9 cellular contexts compared by ENCODE assay signal in the genomic region with DNA sequence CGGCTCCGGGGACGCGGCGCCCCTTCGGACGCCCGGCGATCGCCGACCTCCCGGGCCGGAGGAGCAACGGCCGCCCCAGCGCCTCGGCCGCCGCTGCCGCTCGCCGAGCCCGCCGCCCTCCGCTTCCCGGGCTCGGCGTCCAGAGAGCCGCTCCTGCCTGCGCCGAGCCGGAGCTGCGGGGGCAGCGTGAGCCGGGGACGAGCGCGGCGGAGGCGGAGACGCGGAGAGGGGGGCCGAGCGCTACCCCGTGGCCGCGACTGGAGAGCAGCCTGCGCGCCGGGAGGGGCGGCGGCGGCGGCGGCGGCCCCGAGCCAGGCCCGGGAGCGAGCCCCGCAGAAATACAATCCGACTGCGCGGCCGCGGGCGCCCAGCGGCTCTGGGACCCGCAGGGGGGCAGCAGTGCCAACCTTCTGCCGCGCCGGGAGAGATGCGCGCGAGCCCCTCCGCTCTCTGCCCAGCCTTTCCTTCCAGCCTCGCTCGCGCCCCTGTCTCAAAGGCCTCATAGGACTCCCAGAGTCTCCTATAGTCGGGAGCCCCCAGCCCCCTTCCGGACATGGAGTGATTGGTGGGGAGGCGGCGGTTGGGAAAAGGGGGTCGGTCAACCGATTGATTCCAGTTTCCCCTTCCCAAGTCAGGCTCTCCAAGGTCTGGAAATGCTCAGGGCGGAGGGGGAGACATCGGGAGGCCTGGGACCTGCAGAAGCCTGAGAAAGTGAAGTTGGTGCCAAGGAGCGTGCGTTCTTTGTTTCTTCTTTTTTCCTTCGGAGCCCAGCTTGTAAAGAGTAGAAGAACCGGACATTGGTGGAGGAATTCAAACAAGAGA. TPM values are rescaled to one million over a fixed set of nuclear protein-coding genes. Genes with fewer than 3 reads are reported as not detected.
DNase-seq lines count a peak whose midpoint lies in the region; ATAC-seq and TF ChIP-seq lines count a peak whose summit lies in the region.
"Had no signal": no experiment of that assay in that cellular context is flagged by ENCODE, and none has a peak within 500 bp of the region (broad histone marks: within the 10 kb centered on the region; RNA-seq: fewer than 3 reads in every experiment).

No MANE protein-coding gene starts in this region.

- intact Hi-C loops in left lung (cut with DNase I): no loop called here

- H3K9me3 ChIP-seq in SJCRH30 (replicated peaks) (no peaks in the 10 kb centered on the region), left lung (no peaks in the 10 kb centered on the region)

- DNase-seq in NCI-H2029 (lab: John Stamatoyannopoulos, UW) (peak; percentile 59), NCI-H2029 treated with DMSO at 0.1 percent for 48 hours (lab: John Stamatoyannopoulos, UW) (no peak), SJCRH30 (peak; percentile 70 to 84), caudate nucleus (lab: John Stamatoyannopoulos, UW) (peak in 39 of 61 donors; percentile 16 to 73 (median 42)), left lung (no peak)
- DNase-seq in stimulated activated CD4-positive, alpha-beta T cell treated with anti-CD3 and anti-CD28 coated beads, Interleukin-4, amount 100 ng/mL, for 24 hours: peak; percentile 15

- ATAC-seq in left lung (peak; percentile 68), HG02642 (IDR thresholded peaks at IDR 0.05; ENCODE audit: poor library complexity, unreplicated experiment) (no peak), GM18511 (IDR thresholded peaks at IDR 0.05; ENCODE audit: unreplicated experiment) (no peak)

- H3K4me3 ChIP-seq in SJCRH30 (peak overlapping the region; percentile 86), left lung (peak overlapping the region; percentile 5 to 46)
- H3K4me3 ChIP-seq: SK-N-MC had no signal

- no peak for TF ChIP-seq CTCF in left lung (IDR thresholded peaks at IDR 0.05)

- H3K36me3 ChIP-seq in SJCRH30 (no peaks in the 10 kb centered on the region), left lung (no peaks in the 10 kb centered on the region)

- H3K4me1 ChIP-seq in SJCRH30: peaks cover 9% of the 10 kb centered on the region; the same call in 1 of the 2 replicates
- H3K4me1 ChIP-seq in left lung: peaks cover 0 to 32% of the 10 kb centered on the region in 2 donors

- H3K27me3 ChIP-seq in SJCRH30 (no peaks in the 10 kb centered on the region), left lung (peaks cover 44 to 92% of the 10 kb centered on the region in 2 donors)

- H3K27ac ChIP-seq in SJCRH30 (no peak overlapping the region), caudate nucleus (ENCODE audit: low read depth, low read length) (no peak overlapping the region), left lung (no peak overlapping the region)
- H3K27ac ChIP-seq: SK-N-MC had no signal

RNA-seq across cellular contexts. Expression of gene SDK2, which starts 1.0 kb away (rescaled TPM):
- total RNA-seq in SJCRH30 (2014; rRNA removed; shearing (Covaris generic)): 15.2 and 16.4 TPM in 2 replicates
- total RNA-seq in left lung: 1 to 10 TPM; 6.3 to 7.3 TPM

Comparison
In these comparisons a context has a peak if more than half of its experiments do, and no peak if none do; other contexts are left out.
1. DNase-seq: peak in NCI-H2029 (single experiment), SJCRH30 (2 of 2), caudate nucleus (39 of 61) and stimulated activated CD4-positive, alpha-beta T cell treated with anti-CD3 and anti-CD28 coated beads, Interleukin-4, amount 100 ng/mL, for 24 hours (single experiment); none in NCI-H2029 treated with DMSO at 0.1 percent for 48 hours (single experiment) and left lung (0 of 2).